7 cellular contexts compared by ENCODE assay signal in the genomic region with DNA sequence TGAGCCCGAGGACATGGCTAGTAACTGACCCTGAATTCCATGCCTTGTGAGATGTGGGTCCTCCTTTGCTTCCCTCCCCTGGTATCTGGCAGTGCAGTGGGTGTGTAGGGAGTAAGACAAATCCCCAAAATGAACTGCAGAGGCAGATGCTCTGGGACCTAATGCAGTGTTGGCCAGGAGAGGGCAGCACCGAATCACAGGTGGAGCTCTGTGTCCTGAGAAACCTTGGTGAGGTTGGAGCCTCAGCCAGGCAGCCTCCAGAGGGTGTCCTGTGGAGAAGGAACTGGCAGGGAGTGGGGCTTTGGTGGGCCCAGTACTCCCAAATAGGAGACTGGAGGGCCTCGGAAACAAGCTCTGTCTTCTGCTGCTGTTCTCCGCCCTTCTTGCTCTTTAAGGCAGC.
DNase-seq lines count a peak whose midpoint lies in the region; ATAC-seq and TF ChIP-seq lines count a peak whose summit lies in the region.
"Not testable (repeated sequence)": the region's sequence is repeated elsewhere in the genome, so short reads cannot be mapped to it uniquely, and the experiment has no call there.

No MANE protein-coding gene starts in this region.

- TF ChIP-seq CTCF in fibroblast of villous mesenchyme (IDR thresholded peaks at IDR 0.05; ENCODE audit: insufficient read depth, low read depth, low read length): peak; percentile 6
- TF ChIP-seq CTCF in nephron progenitor cell (IDR thresholded peaks at IDR 0.05): peak; percentile 29

- H3K4me1 Mint-ChIP-seq in activated T-cell treated with anti-CD3 and anti-CD28 coated beads, Interleukin-2, amount 50 U/mL, for 4 hours (ENCODE audit: low read depth): not testable (repeated sequence)
- H3K4me1 Mint-ChIP-seq in nephron progenitor cell: peaks cover 13% of the 10 kb centered on the region

- ATAC-seq in GM18511 (IDR thresholded peaks at IDR 0.05; ENCODE audit: unreplicated experiment) (peak; percentile 89), GM21447 (IDR thresholded peaks at IDR 0.05; ENCODE audit: unreplicated experiment) (peak; percentile 74), HG02852 (IDR thresholded peaks at IDR 0.05; ENCODE audit: unreplicated experiment) (peak; percentile 76), HG03558 (IDR thresholded peaks at IDR 0.05; ENCODE audit: extremely low read depth, unreplicated experiment) (peak; percentile 57)
- ATAC-seq in activated T-cell treated with anti-CD3 and anti-CD28 coated beads, Interleukin-2, amount 50 U/mL, for 4 hours: peak; percentile 43 to 62

- DNase-seq in activated T-cell treated with anti-CD3 and anti-CD28 coated beads, Interleukin-2, amount 50 U/mL, for 4 hours; fibroblast of villous mesenchyme (ENCODE audit: low read depth); nephron progenitor cell: not testable (repeated sequence)

- H3K36me3 Mint-ChIP-seq in activated T-cell treated with anti-CD3 and anti-CD28 coated beads, Interleukin-2, amount 50 U/mL, for 4 hours (ENCODE audit: insufficient read depth); nephron progenitor cell (ENCODE audit: low read depth): not testable (repeated sequence)

- H3K4me3 Mint-ChIP-seq in activated T-cell treated with anti-CD3 and anti-CD28 coated beads, Interleukin-2, amount 50 U/mL, for 4 hours; nephron progenitor cell: not testable (repeated sequence)

- not testable (repeated sequence) for H3K27me3 Mint-ChIP-seq in activated T-cell treated with anti-CD3 and anti-CD28 coated beads, Interleukin-2, amount 50 U/mL, for 4 hours (ENCODE audit: low read depth)
- H3K27me3 Mint-ChIP-seq in nephron progenitor cell (ENCODE audit: low read depth, poor library complexity): peaks cover 14% of the 10 kb centered on the region

- H3K9me3 Mint-ChIP-seq in activated T-cell treated with anti-CD3 and anti-CD28 coated beads, Interleukin-2, amount 50 U/mL, for 4 hours; nephron progenitor cell: not testable (repeated sequence)

- not testable (repeated sequence) for H3K27ac Mint-ChIP-seq in nephron progenitor cell

- H3K4me3 ChIP-seq in fibroblast of villous mesenchyme (ENCODE audit: low read depth, low read length): not testable (repeated sequence)
